In genomic region chr6:139996253-139996834, GRCh38 we compare ENCODE assay signal across 9 cellular contexts.
A peak's percentile ranks its signal among the peaks of the same experiment; 100 is the strongest.
DNase-seq lines count a peak whose midpoint lies in the region; ATAC-seq and TF ChIP-seq lines count a peak whose summit lies in the region.
"Had no signal": no experiment of that assay in that cellular context is flagged by ENCODE, and none has a peak within 500 bp of the region (broad histone marks: within the 10 kb centered on the region; RNA-seq: fewer than 3 reads in every experiment).

No MANE protein-coding gene starts in this region.

- H3K18ac ChIP-seq in mesendoderm (ENCODE audit: low read length) = peak overlapping the region; percentile 11

- no peak overlapping the region for H3K4me3 ChIP-seq in left ventricle myocardium inferior
- no peak overlapping the region for H3K4me3 ChIP-seq in right atrium auricular region
- no peak overlapping the region for H3K4me3 ChIP-seq in mesendoderm (ENCODE audit: low read length)

- no CpG with 5 or more reads among the region's 6 CpGs for WGBS in mesendoderm (ENCODE audit: extremely low coverage, insufficient coverage, low lambda C conversion rate)

- no peak overlapping the region for H3K4me2 ChIP-seq in mesendoderm (ENCODE audit: low read length)

- H4K5ac ChIP-seq in mesendoderm (ENCODE audit: low read length) = no peak overlapping the region

- H3K36me3 ChIP-seq in left ventricle myocardium inferior (no peaks in the 10 kb centered on the region), right atrium auricular region (no peaks in the 10 kb centered on the region), mesendoderm (ENCODE audit: control insufficient read depth, insufficient read depth, low read length) (no peaks in the 10 kb centered on the region)

- H3K56ac ChIP-seq in mesendoderm (ENCODE audit: low read length) = peak overlapping the region; percentile 54

- H3K27ac ChIP-seq in left ventricle myocardium inferior (replicated peaks) (no peak overlapping the region), right atrium auricular region (no peak overlapping the region), mesendoderm (ENCODE audit: low read depth, low read length) (no peak overlapping the region)

- H2BK15ac ChIP-seq in mesendoderm (replicated peaks; ENCODE audit: low read depth) = no peak overlapping the region

- H3K79me2 ChIP-seq in mesendoderm (ENCODE audit: control insufficient read depth, insufficient read depth, low read length) = no peaks in the 10 kb centered on the region

- H3K23ac ChIP-seq in mesendoderm (ENCODE audit: low read length) = no peak overlapping the region

- no peak overlapping the region for H4K8ac ChIP-seq in mesendoderm (ENCODE audit: low read depth, low read length)

- no peak overlapping the region for H2AK5ac ChIP-seq in mesendoderm (ENCODE audit: low read length)

- H3K27me3 ChIP-seq in left ventricle myocardium inferior (ENCODE audit: low read depth) (no peaks in the 10 kb centered on the region), right atrium auricular region (no peaks in the 10 kb centered on the region), mesendoderm (ENCODE audit: insufficient read depth, low read length, poor library complexity) (no peaks in the 10 kb centered on the region)

- peak overlapping the region; percentile 46 for H2BK5ac ChIP-seq in mesendoderm (ENCODE audit: low read length)

- intact Hi-C loops in left ventricle myocardium inferior (cut with micrococcal nuclease) = no loop called here

- H2BK120ac ChIP-seq in mesendoderm (ENCODE audit: low read depth, low read length) = no peak overlapping the region

- DNase-seq in left ventricle myocardium inferior = no peak
- no peak for DNase-seq in right atrium auricular region (ENCODE audit: low spot score)
- peak; percentile 56 for DNase-seq in OCI-M1 (lab: John Stamatoyannopoulos, UW)
- DNase-seq in mesendoderm = peak; percentile 86
- DNase-seq in amygdala (lab: John Stamatoyannopoulos, UW) = no peak
- no peak for DNase-seq in D341Med (ENCODE audit: low spot score)
- DNase-seq: DND-41 had no signal

- ATAC-seq in HG02938 (IDR thresholded peaks at IDR 0.05; ENCODE audit: unreplicated experiment) (peak; percentile 54), HG03342 (IDR thresholded peaks at IDR 0.05; ENCODE audit: unreplicated experiment) (no peak)

- H3K4ac ChIP-seq in mesendoderm (ENCODE audit: low read depth, low read length) = peak overlapping the region; percentile 52

- H3K4me1 ChIP-seq in left ventricle myocardium inferior (peaks cover 6% of the 10 kb centered on the region), right atrium auricular region (peaks cover 0 to under 1% of the 10 kb centered on the region in 2 donors), mesendoderm (ENCODE audit: control insufficient read depth, low read depth, low read length) (peaks cover 2% of the 10 kb centered on the region)

- H3K9me3 ChIP-seq in left ventricle myocardium inferior (replicated peaks) (no peaks in the 10 kb centered on the region), right atrium auricular region (no peaks in the 10 kb centered on the region)

- no peaks in the 10 kb centered on the region for H3K79me1 ChIP-seq in mesendoderm (ENCODE audit: low read length)

- peak; percentile 12 for TF ChIP-seq CTCF in left ventricle myocardium inferior (IDR thresholded peaks at IDR 0.05; ENCODE audit: borderline replicate concordance)
- no peak for TF ChIP-seq CTCF in right atrium auricular region (IDR thresholded peaks at IDR 0.05)

- no peak overlapping the region for H3K9ac ChIP-seq in mesendoderm (ENCODE audit: low read length)

Comparison
In these comparisons a context has a peak if more than half of its experiments do, and no peak if none do; other contexts are left out.
1. DNase-seq: peak in OCI-M1 (single experiment) and mesendoderm (single experiment); none in left ventricle myocardium inferior (single experiment), right atrium auricular region (single experiment), amygdala (0 of 56) and D341Med (single experiment).